In the genomic region with DNA sequence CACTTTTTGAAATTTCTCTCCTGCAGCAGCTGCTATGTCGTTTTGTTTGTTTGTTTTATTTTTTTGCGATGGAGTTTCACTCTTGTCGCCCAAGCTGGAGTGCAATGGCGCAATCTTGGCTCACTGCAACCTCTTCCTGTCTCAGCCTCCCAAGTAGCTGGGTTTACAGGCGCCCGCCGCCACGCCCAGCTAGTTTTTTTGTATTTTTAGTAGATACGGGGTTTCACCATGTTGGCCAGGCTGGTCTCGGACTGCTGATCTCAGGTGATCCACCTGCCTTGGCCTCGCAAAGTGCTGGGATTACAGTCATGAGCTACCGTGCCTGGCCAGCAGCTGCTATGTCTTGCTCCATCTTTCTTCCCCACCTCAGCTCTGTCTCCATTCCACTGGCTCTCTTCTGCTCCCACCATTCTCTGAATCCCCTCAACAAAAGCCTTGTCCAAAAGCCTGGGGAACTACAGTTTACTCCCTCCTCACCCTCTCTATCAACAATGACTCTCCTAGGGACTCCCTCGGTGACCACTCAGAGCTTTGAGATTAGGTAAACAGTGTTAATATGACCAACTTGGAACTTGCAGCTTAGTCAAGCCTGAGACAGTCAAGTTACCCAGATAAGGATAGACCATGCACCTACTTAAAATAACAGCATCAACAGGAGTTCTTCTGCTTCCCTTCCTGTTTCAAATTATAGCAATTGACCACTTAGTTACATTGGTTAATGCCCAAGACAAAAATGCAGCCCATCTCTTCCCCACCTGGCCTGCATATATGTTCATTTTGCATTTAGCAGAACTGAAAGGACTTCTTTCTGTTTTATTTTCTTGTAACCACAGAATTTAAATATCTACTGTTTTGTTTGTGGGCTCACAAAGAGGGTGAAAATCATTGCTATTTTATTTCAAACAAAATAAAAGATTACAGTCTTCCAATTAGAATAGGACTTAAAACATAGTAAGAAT, we compare ENCODE assay signal across 11 cellular contexts.
A peak's percentile ranks its signal among the peaks of the same experiment; 100 is the strongest.
DNase-seq lines count a peak whose midpoint lies in the region; ATAC-seq and TF ChIP-seq lines count a peak whose summit lies in the region.
"Had no signal": no experiment of that assay in that cellular context is flagged by ENCODE, and none has a peak within 500 bp of the region (broad histone marks: within the 10 kb centered on the region; RNA-seq: fewer than 3 reads in every experiment).

No MANE protein-coding gene starts in this region.

- no peaks in the 10 kb centered on the region for H3K27me3 ChIP-seq in foreskin keratinocyte

- peaks cover 40% of the 10 kb centered on the region for H3K4me1 ChIP-seq in foreskin keratinocyte

- peak; percentile 87 for ATAC-seq in GM18517 (IDR thresholded peaks at IDR 0.05; ENCODE audit: unreplicated experiment)
- peak; percentile 79 for ATAC-seq in GM21619 (IDR thresholded peaks at IDR 0.05; ENCODE audit: unreplicated experiment)
- peak; percentile 72 for ATAC-seq in HG03520 (IDR thresholded peaks at IDR 0.05; ENCODE audit: unreplicated experiment)
- ATAC-seq in foreskin keratinocyte = no peak

- peak overlapping the region; percentile 96 for H3K27ac ChIP-seq in foreskin keratinocyte

- TF ChIP-seq CTCF in foreskin keratinocyte (conservative IDR thresholded peaks at IDR 0.05) = no peak

- DNase-seq in foreskin keratinocyte = peak; percentile 8 to 30
- DNase-seq in GM19240 (ENCODE audit: insufficient read length, low spot score) = no peak
- no peak for DNase-seq in HuH-7 (ENCODE audit: low spot score)
- DNase-seq in T1000 (lab: John Stamatoyannopoulos, UW) = no peak
- no peak for DNase-seq in NCI-H1930 (lab: John Stamatoyannopoulos, UW)
- DNase-seq: activated CD4-positive, alpha-beta T cell treated with anti-CD3 and anti-CD28 coated beads, Interleukin-2, amount 50 U/mL, for 1 hour; midbrain; NCI-H1694 treated with DMSO at 0.1 percent for 48 hours had no signal

Comparison
In these comparisons a context has a peak if more than half of its experiments do, and no peak if none do; other contexts are left out.
1. DNase-seq: peak in foreskin keratinocyte (2 of 2); none in GM19240 (single experiment), HuH-7 (single experiment), T1000 (single experiment) and NCI-H1930 (0 of 2).